ENCODE assay signal across 1 cellular context in the genomic region with DNA sequence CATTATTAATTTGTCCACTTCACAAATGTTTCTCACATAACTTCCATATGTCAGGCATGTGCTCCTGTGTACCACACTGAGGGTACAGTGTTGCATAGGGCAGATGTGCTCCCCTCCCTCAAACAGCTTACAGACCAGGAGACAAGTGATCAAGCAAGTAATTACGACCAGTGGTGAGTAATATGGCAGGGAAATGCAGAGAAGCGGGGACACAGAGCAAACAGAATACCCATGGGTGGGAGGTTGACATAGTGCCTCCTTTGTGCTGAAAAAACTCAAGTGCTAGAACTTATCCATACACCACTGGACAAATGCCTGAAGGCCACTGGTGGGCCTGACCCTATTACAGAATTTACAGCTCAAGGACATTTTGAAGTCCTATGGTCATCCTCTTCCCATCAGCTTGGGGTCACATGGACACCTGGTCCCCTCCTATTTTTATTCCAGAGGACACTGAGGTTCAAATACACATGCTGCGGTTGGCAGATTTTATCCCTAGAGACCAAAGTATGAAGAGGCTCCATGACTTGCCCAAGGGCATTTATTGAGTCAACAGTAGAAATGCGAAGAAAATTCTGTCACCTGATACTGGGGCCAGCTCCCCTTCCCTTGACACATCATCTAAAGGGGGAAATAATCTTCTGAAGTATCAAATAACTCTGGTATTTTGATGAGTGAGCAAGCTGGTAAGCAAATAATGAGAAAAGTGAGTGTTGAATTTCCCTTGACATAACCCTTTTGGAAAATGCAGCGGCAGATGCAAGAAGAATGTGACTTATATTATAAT.
A peak's percentile ranks its signal among the peaks of the same experiment; 100 is the strongest.
TF ChIP-seq lines count a peak whose summit lies in the region.

No MANE protein-coding gene starts in this region.

TF ChIP-seq in HEK293, 187 proteins besides CTCF, POLR2A, EP300 and RAD21 (continued from another document):
- TF ChIP-seq ZFP69B (tag by site-specific recombination; IDR thresholded peaks at IDR 0.05), result peak; percentile 76
